ENCODE assay signal across 1 cellular context in the genomic region with DNA sequence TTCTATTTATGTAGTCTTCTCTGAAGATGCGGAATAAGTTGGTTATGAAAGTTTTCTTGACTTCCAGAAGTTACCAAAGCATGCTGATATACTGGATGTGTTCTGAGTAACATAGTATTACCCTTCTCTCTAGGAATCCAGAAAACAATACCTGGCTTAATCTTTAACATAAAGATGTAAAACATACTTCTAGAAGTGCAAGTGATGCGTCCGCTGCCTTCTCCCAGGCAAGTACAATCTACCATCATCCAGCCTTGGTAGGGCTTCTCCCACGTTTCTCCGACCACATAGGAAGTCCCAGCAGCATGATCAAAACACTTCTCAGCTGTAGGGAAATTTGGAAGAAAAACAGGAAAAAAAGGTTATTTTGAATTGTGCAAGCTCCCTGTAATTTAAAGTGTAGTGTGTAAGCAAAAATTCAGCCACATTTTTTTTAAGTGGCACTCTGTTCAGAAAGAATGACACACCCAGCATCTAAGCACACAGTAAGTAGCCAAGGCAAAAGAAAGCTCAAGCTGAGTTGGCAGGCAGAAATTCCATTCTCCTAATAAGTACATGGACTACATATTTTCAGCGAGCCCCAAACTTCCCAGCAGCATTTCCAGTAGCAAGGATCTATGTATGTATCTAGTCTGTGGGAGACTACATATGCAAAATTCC.
TF ChIP-seq lines count a peak whose summit lies in the region.

No MANE protein-coding gene starts in this region.

TF ChIP-seq in IMR-90, 13 proteins besides CTCF, POLR2A, EP300 and RAD21:
- TF ChIP-seq BHLHE40 (IDR thresholded peaks at IDR 0.05; ENCODE audit: low read depth, low read length) = no peak
- 0 out of 2 replicates have a peak, but pooled peaks have one; percentile 11 for TF ChIP-seq MAFK (IDR thresholded peaks at IDR 0.05; ENCODE audit: low read depth, low read length)
- peak; percentile 38; the same call in 1 of the 2 replicates for TF ChIP-seq CEBPB (IDR thresholded peaks at IDR 0.05; ENCODE audit: low read depth, low read length)
